In genomic region chr7:102320601-102321350, GRCh38 we compare ENCODE assay signal across 26 cellular contexts. TPM values are rescaled to one million over a fixed set of nuclear protein-coding genes. Genes with fewer than 3 reads are reported as not detected.
DNase-seq lines count a peak whose midpoint lies in the region; ATAC-seq, FAIRE-seq and TF ChIP-seq lines count a peak whose summit lies in the region.
"Had no signal": no experiment of that assay in that cellular context is flagged by ENCODE, and none has a peak within 500 bp of the region (broad histone marks: within the 10 kb centered on the region; RNA-seq: fewer than 3 reads in every experiment).

No MANE protein-coding gene starts in this region.

- H3K56ac ChIP-seq in mesendoderm (ENCODE audit: low read length), result peak overlapping the region; percentile 50

- H3K9me3 ChIP-seq in OCI-LY1 (ENCODE audit: low read length), result no peaks in the 10 kb centered on the region
- H3K9me3 ChIP-seq: prostate gland had no signal

- H4K20me1 ChIP-seq in OCI-LY1 (ENCODE audit: insufficient read depth, low read length), result no peaks in the 10 kb centered on the region

- H2BK120ac ChIP-seq in mesendoderm (ENCODE audit: low read depth, low read length), result no peak overlapping the region

- H2BK5ac ChIP-seq in mesendoderm (ENCODE audit: low read length), result no peak overlapping the region

- H3K9ac ChIP-seq in OCI-LY1 (ENCODE audit: low read length) (peak overlapping the region; percentile 5; the same call in 1 of the 2 replicates), mesendoderm (ENCODE audit: low read length) (peak overlapping the region; percentile 20)

- H3K27me3 ChIP-seq in OCI-LY1 (ENCODE audit: insufficient read depth, low read length), result no peaks in the 10 kb centered on the region
- H3K27me3 ChIP-seq in mesendoderm (ENCODE audit: insufficient read depth, low read length, poor library complexity), result no peaks in the 10 kb centered on the region

- no peaks in the 10 kb centered on the region for H3K9me3 Mint-ChIP-seq in activated T-cell treated with anti-CD3 and anti-CD28 coated beads, Interleukin-2, amount 50 U/mL, for 4 hours
- H3K9me3 Mint-ChIP-seq: CD8-positive, alpha-beta memory T cell had no signal

- no peak overlapping the region for H3K4me3 Mint-ChIP-seq in activated T-cell treated with anti-CD3 and anti-CD28 coated beads, Interleukin-2, amount 50 U/mL, for 4 hours
- H3K4me3 Mint-ChIP-seq: activated CD8-positive, alpha-beta memory T cell treated with anti-CD3 and anti-CD28 coated beads, Interleukin-2, amount 10 ng/mL, durations not matched to agents 7 days and 5 days had no signal

- H4K5ac ChIP-seq in mesendoderm (ENCODE audit: low read length), result no peak overlapping the region

- H2AK5ac ChIP-seq in mesendoderm (ENCODE audit: low read length), result no peak overlapping the region

- H3K36me3 Mint-ChIP-seq in activated T-cell treated with anti-CD3 and anti-CD28 coated beads, Interleukin-2, amount 50 U/mL, for 4 hours (ENCODE audit: insufficient read depth), result no peaks in the 10 kb centered on the region
- H3K36me3 Mint-ChIP-seq: activated CD8-positive, alpha-beta memory T cell treated with anti-CD3 and anti-CD28 coated beads, Interleukin-2, amount 10 ng/mL, durations not matched to agents 7 days and 5 days; CD8-positive, alpha-beta memory T cell had no signal

- H3K27me3 Mint-ChIP-seq in activated T-cell treated with anti-CD3 and anti-CD28 coated beads, Interleukin-2, amount 50 U/mL, for 4 hours (ENCODE audit: low read depth), result peaks cover 9% of the 10 kb centered on the region

- H3K4me1 ChIP-seq in OCI-LY1 (ENCODE audit: insufficient read depth, low read length, severe bottlenecking) (peaks cover 87% of the 10 kb centered on the region), mesendoderm (ENCODE audit: control insufficient read depth, low read depth, low read length) (no peaks in the 10 kb centered on the region)
- H3K4me1 ChIP-seq: prostate gland had no signal

- H3K4me2 ChIP-seq in OCI-LY1 (ENCODE audit: low read length) (peak overlapping the region; percentile 12; the same call in 1 of the 2 replicates), mesendoderm (ENCODE audit: low read length) (no peak overlapping the region)

- no peak overlapping the region for H4K8ac ChIP-seq in mesendoderm (ENCODE audit: low read depth, low read length)

- no peaks in the 10 kb centered on the region for H3K4me1 Mint-ChIP-seq in activated T-cell treated with anti-CD3 and anti-CD28 coated beads, Interleukin-2, amount 50 U/mL, for 4 hours (ENCODE audit: low read depth)
- H3K4me1 Mint-ChIP-seq: activated CD8-positive, alpha-beta memory T cell treated with anti-CD3 and anti-CD28 coated beads, Interleukin-2, amount 10 ng/mL, durations not matched to agents 7 days and 5 days had no signal

- no peaks in the 10 kb centered on the region for H3K79me1 ChIP-seq in mesendoderm (ENCODE audit: low read length)

- H3K18ac ChIP-seq in mesendoderm (ENCODE audit: low read length), result no peak overlapping the region

- H3K23ac ChIP-seq in mesendoderm (ENCODE audit: low read length), result no peak overlapping the region

- no peak for TF ChIP-seq CTCF in OCI-LY1 (IDR thresholded peaks at IDR 0.05; ENCODE audit: low read length)

- H3K36me3 ChIP-seq in OCI-LY1 (ENCODE audit: insufficient read depth, low read length), result peaks cover 88% of the 10 kb centered on the region
- no peaks in the 10 kb centered on the region for H3K36me3 ChIP-seq in mesendoderm (ENCODE audit: control insufficient read depth, insufficient read depth, low read length)
- H3K36me3 ChIP-seq: prostate gland had no signal

- ATAC-seq in activated T-cell treated with anti-CD3 and anti-CD28 coated beads, Interleukin-2, amount 50 U/mL, for 4 hours, result no peak
- ATAC-seq: PC-3 had no signal

- DNase-seq in AG20443 (ENCODE audit: low spot score) (peak; percentile 22), GM12891 (ENCODE audit: insufficient read length, low spot score) (peak; percentile 16), mesendoderm (no peak), EL (no peak), OCI-M2 (lab: John Stamatoyannopoulos, UW; ENCODE audit: unreplicated experiment) (no peak)
- DNase-seq in activated T-cell treated with anti-CD3 and anti-CD28 coated beads, Interleukin-2, amount 50 U/mL, for 48 hours, result no peak
- DNase-seq in activated T-cell treated with anti-CD3 and anti-CD28 coated beads, Interleukin-2, amount 50 U/mL, for 4 hours, result no peak
- DNase-seq: activated CD4-positive, alpha-beta T cell treated with anti-CD3 and anti-CD28 coated beads for 1 hour; CD8-positive, alpha-beta memory T cell; DND-41; kidney glomerular epithelial cell; midbrain; MM.1S; NCI-H1436 treated with DMSO at 0.1 percent for 48 hours; NCI-H2171; PC-3; T1000 had no signal

- no peaks in the 10 kb centered on the region for H3K79me2 ChIP-seq in OCI-LY1 (ENCODE audit: insufficient read depth, low read length)
- no peaks in the 10 kb centered on the region for H3K79me2 ChIP-seq in mesendoderm (ENCODE audit: control insufficient read depth, insufficient read depth, low read length)

- peak; percentile 88 for FAIRE-seq in GM12891 (lab: Jason Lieb, UNC)
- FAIRE-seq: bronchial epithelial cell, H54 had no signal

- peak overlapping the region; percentile 1 for H3K4me3 ChIP-seq in OCI-LY1 (ENCODE audit: low read depth, low read length, poor library complexity, severe bottlenecking)
- H3K4me3 ChIP-seq in mesendoderm (ENCODE audit: low read length), result no peak overlapping the region
- H3K4me3 ChIP-seq: prostate gland had no signal

- H3K27ac ChIP-seq in OCI-LY1 (ENCODE audit: low read depth, low read length, poor library complexity, severe bottlenecking), result peak overlapping the region; percentile 89
- H3K27ac ChIP-seq in mesendoderm (ENCODE audit: low read depth, low read length), result no peak overlapping the region
- H3K27ac ChIP-seq: epithelial cell of prostate, prostate gland had no signal

- TF ChIP-seq POLR2A in GM12891 (IDR thresholded peaks at IDR 0.05; ENCODE audit: low read depth, low read length), result no peak

- H2BK15ac ChIP-seq in mesendoderm (replicated peaks; ENCODE audit: low read depth), result no peak overlapping the region

- WGBS in mesendoderm (ENCODE audit: extremely low coverage, insufficient coverage, low lambda C conversion rate), result no CpG with 5 or more reads among the region's 37 CpGs

- H2AFZ ChIP-seq in OCI-LY1 (ENCODE audit: low read length), result no peak overlapping the region

- no peaks in the 10 kb centered on the region for H3K9me2 ChIP-seq in OCI-LY1 (ENCODE audit: low read depth, low read length)

- H3F3A ChIP-seq in OCI-LY1 (ENCODE audit: insufficient read depth, low read length), result no peaks in the 10 kb centered on the region

- no peak overlapping the region for H3K4ac ChIP-seq in mesendoderm (ENCODE audit: low read depth, low read length)

TF ChIP-seq in GM12891, 5 proteins besides CTCF, POLR2A, EP300 and RAD21:
- TF ChIP-seq POLR2AphosphoS5 (IDR thresholded peaks at IDR 0.05; ENCODE audit: low read depth, low read length), result no peak
- peak; percentile 58; the same call in 1 of the 2 replicates for TF ChIP-seq POU2F2 (IDR thresholded peaks at IDR 0.05; ENCODE audit: low read depth, low read length)

RNA-seq across cellular contexts. Expression of gene SH2B2, which starts 34.1 kb away (rescaled TPM):
- polyA plus RNA-seq in GM12891 (2012; ENCODE audit: low read depth, missing spikeins), result 12.1 TPM
- polyA plus RNA-seq in mesendoderm (2013, experiment 1 of 2), result 3.1 TPM
- polyA plus RNA-seq in mesendoderm (2013, experiment 2 of 2), result 3.2 TPM
- total RNA-seq in activated T-cell treated with anti-CD3 and anti-CD28 coated beads, Interleukin-2, amount 50 U/mL, for 4 hours, result 1 to 10 TPM; 2.3 to 3.0 (median 2.6) TPM

RNA-seq across cellular contexts. Expression of gene SPDYE6, which starts 35.5 kb away (rescaled TPM):
- polyA plus RNA-seq in GM12891 (2012; ENCODE audit: low read depth, missing spikeins), result 1.0 TPM
- not detected for polyA plus RNA-seq in mesendoderm (2013, experiment 1 of 2)
- not detected for polyA plus RNA-seq in mesendoderm (2013, experiment 2 of 2)
- total RNA-seq in activated T-cell treated with anti-CD3 and anti-CD28 coated beads, Interleukin-2, amount 50 U/mL, for 4 hours, result not detected
- total RNA-seq: activated CD8-positive, alpha-beta memory T cell treated with anti-CD3 and anti-CD28 coated beads, Interleukin-2, amount 10 ng/mL, durations not matched to agents 7 days and 5 days; bronchial epithelial cell; CD8-positive, alpha-beta memory T cell; dermis microvascular lymphatic vessel endothelial cell; PC-3; SK-MEL-5 had no signal
- polyA plus RNA-seq: neural cell had no signal

Comparison
In these comparisons a context has a peak if more than half of its experiments do, and no peak if none do; other contexts are left out.
1. DNase-seq: peak in AG20443 (single experiment) and GM12891 (single experiment); none in mesendoderm (single experiment), EL (single experiment), OCI-M2 (single experiment), activated T-cell treated with anti-CD3 and anti-CD28 coated beads, Interleukin-2, amount 50 U/mL, for 48 hours (0 of 2) and activated T-cell treated with anti-CD3 and anti-CD28 coated beads, Interleukin-2, amount 50 U/mL, for 4 hours (single experiment).